In the genomic region with DNA sequence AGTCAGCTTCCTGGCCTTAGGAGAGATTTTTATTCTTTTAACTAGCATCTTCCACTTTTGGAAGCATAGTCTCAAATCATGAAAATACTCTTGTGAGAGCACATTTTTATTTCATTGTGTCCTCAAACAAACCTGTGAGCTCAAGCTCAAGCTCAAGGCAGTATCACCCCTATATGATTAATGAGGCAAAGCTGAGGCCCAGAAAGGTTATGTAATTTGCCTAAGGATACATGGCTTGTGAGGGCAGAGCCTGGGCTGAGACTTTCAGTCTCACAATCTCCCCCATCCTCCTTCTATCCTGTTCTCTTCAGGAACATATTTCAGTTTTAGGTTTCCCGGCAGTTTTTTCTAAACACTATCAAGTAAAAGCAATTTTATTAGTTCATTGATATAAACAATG, we compare ENCODE assay signal across 20 cellular contexts.
"Had no signal": no experiment of that assay in that cellular context is flagged by ENCODE, and none has a peak within 500 bp of the region (broad histone marks: within the 10 kb centered on the region; RNA-seq: fewer than 3 reads in every experiment).

No MANE protein-coding gene starts in this region.

- H3K27me3 Mint-ChIP-seq: activated CD4-positive, alpha-beta memory T cell treated with anti-CD3 and anti-CD28 coated beads for 36 hours; activated naive CD8-positive, alpha-beta T cell; effector memory CD8-positive, alpha-beta T cell; naive B cell; stimulated activated naive CD8-positive, alpha-beta T cell treated with anti-CD3 and anti-CD28 coated beads, Interleukin-15, Interleukin-2, amounts not matched to agents 100 ng/mL and 50 ng/mL, for 24 hours; type B pancreatic cell had no signal

- H3K9me3 ChIP-seq: left ventricle myocardium inferior, mucosa of descending colon, right atrium auricular region had no signal

- H3K36me3 Mint-ChIP-seq: activated CD4-positive, alpha-beta memory T cell treated with anti-CD3 and anti-CD28 coated beads for 36 hours; naive B cell; type B pancreatic cell; WTC11 had no signal

- H3K27ac ChIP-seq: epithelial cell of prostate, left ventricle myocardium inferior, right atrium auricular region had no signal

- H3K36me3 ChIP-seq: left ventricle myocardium inferior, right atrium auricular region had no signal

- H3K27me3 ChIP-seq: right atrium auricular region had no signal

- H3K27ac Mint-ChIP-seq: activated CD4-positive, alpha-beta memory T cell treated with anti-CD3 and anti-CD28 coated beads for 36 hours; activated naive CD8-positive, alpha-beta T cell; effector memory CD8-positive, alpha-beta T cell; progenitor cell of endocrine pancreas; stimulated activated naive CD8-positive, alpha-beta T cell treated with anti-CD3 and anti-CD28 coated beads, Interleukin-15, Interleukin-2, amounts not matched to agents 100 ng/mL and 50 ng/mL, for 24 hours; type B pancreatic cell; WTC11 had no signal

- H3K4me3 ChIP-seq: left ventricle myocardium inferior, mucosa of descending colon, right atrium auricular region had no signal

- H3K4me3 Mint-ChIP-seq: activated CD4-positive, alpha-beta memory T cell treated with anti-CD3 and anti-CD28 coated beads for 36 hours; activated naive CD8-positive, alpha-beta T cell; effector memory CD8-positive, alpha-beta T cell; naive B cell; neural crest cell; stimulated activated naive CD8-positive, alpha-beta T cell treated with anti-CD3 and anti-CD28 coated beads, Interleukin-15, Interleukin-2, amounts not matched to agents 100 ng/mL and 50 ng/mL, for 24 hours; type B pancreatic cell; WTC11 had no signal

- ATAC-seq: effector memory CD8-positive, alpha-beta T cell; mucosa of descending colon; WTC11 had no signal

- H3K9me3 Mint-ChIP-seq: activated CD4-positive, alpha-beta memory T cell treated with anti-CD3 and anti-CD28 coated beads for 36 hours; effector memory CD8-positive, alpha-beta T cell; naive B cell; neural crest cell; stimulated activated naive CD8-positive, alpha-beta T cell treated with anti-CD3 and anti-CD28 coated beads, Interleukin-15, Interleukin-2, amounts not matched to agents 100 ng/mL and 50 ng/mL, for 24 hours; type B pancreatic cell; WTC11 had no signal

- DNase-seq: activated CD4-positive, alpha-beta memory T cell treated with anti-CD3 and anti-CD28 coated beads for 36 hours; activated CD4-positive, alpha-beta T cell treated with anti-CD3 and anti-CD28 coated beads for 4 hours; activated T-cell treated with anti-CD3 and anti-CD28 coated beads for 4 hours; amygdala; caudate nucleus; effector memory CD8-positive, alpha-beta T cell; foreskin melanocyte; left ventricle myocardium inferior; mammary epithelial cell; mucosa of descending colon; naive B cell; stimulated activated CD4-positive, alpha-beta T cell treated with anti-CD3 and anti-CD28 coated beads, Interleukin-2, amount 100 ng/mL, for 24 hours had no signal
